Comparison of ENCODE assay signal across 18 cellular contexts in genomic region chr5:89147026-89147425, GRCh38.
"Had no signal": no experiment of that assay in that cellular context is flagged by ENCODE, and none has a peak within 500 bp of the region (broad histone marks: within the 10 kb centered on the region; RNA-seq: fewer than 3 reads in every experiment).

No MANE protein-coding gene starts in this region.

- H3K36me3 ChIP-seq: adrenal gland, ascending aorta, cardiac muscle cell, spleen, thoracic aorta had no signal

- H3K4me1 ChIP-seq: adrenal gland, ascending aorta, spleen had no signal

- ATAC-seq: activated CD4-positive, CD25-positive, alpha-beta regulatory T cell treated with anti-CD3 and anti-CD28 coated beads, Interleukin-2, amount 50 U/mL, for 24 hours; activated CD8-positive, alpha-beta memory T cell treated with anti-CD3 and anti-CD28 coated beads, Interleukin-2, amount 10 ng/mL, durations not matched to agents 7 days and 5 days; activated CD8-positive, alpha-beta T cell treated with anti-CD3 and anti-CD28 coated beads for 36 hours; activated naive CD4-positive, alpha-beta T cell treated with anti-CD3 and anti-CD28 coated beads, Interleukin-2, amount 50 U/mL, for 72 hours; left lobe of liver; natural killer cell; T-cell had no signal

- H3K9me3 ChIP-seq: ascending aorta, thoracic aorta had no signal

- H3K27ac ChIP-seq: adrenal gland, ascending aorta, cardiac muscle cell, spleen, thoracic aorta, VCaP had no signal

- DNase-seq: activated CD4-positive, alpha-beta T cell treated with anti-CD3 and anti-CD28 coated beads, Interleukin-2, amount 10 ng/mL, durations not matched to agents 24 days and 14 days; activated CD8-positive, alpha-beta memory T cell treated with anti-CD3 and anti-CD28 coated beads, Interleukin-2, amount 10 ng/mL, durations not matched to agents 7 days and 5 days; activated CD8-positive, alpha-beta T cell treated with anti-CD3 and anti-CD28 coated beads for 36 hours; adrenal gland; erythroblast; midbrain; natural killer cell; spleen; stimulated activated CD4-positive, alpha-beta T cell treated with anti-CD3 and anti-CD28 coated beads, Interleukin-4, amount 100 ng/mL, for 1 hour; stimulated activated naive CD4-positive, alpha-beta T cell; T-cell had no signal

- H3K27me3 ChIP-seq: adrenal gland, ascending aorta, cardiac muscle cell, spleen had no signal

- H3K4me3 ChIP-seq: adrenal gland, ascending aorta, cardiac muscle cell, spleen, thoracic aorta had no signal
